Comparison of ENCODE assay signal across 10 cellular contexts in genomic region chr9:19976226-19976625, GRCh38.
DNase-seq lines count a peak whose midpoint lies in the region; ATAC-seq and TF ChIP-seq lines count a peak whose summit lies in the region.
"Had no signal": no experiment of that assay in that cellular context is flagged by ENCODE, and none has a peak within 500 bp of the region (broad histone marks: within the 10 kb centered on the region; RNA-seq: fewer than 3 reads in every experiment).

No MANE protein-coding gene starts in this region.

- ATAC-seq in GM19328 (IDR thresholded peaks at IDR 0.05; ENCODE audit: unreplicated experiment) = no peak

- no peak overlapping the region for H3K4me3 Mint-ChIP-seq in MCF 10A (ENCODE audit: unreplicated experiment)
- no peak overlapping the region for H3K4me3 Mint-ChIP-seq in T-helper 1 cell treated with Interleukin-12 subunit alpha and Interleukin-12 subunit beta and Interleukin-4 antibody, amounts not matched to agents 30 μg/mL and 1 μg/mL, for 36 hours

- H3K27ac ChIP-seq in mammary epithelial cell (ENCODE audit: insufficient read depth, low read depth, low read length) (no peak overlapping the region), MM.1S (ENCODE audit: low read length) (no peak overlapping the region)
- H3K27ac ChIP-seq: KMS-11, neutrophil had no signal

- dilution Hi-C loops in mammary epithelial cell (cut with HindIII; ENCODE audit: low sequenced_read_pairs) = no loop called here

- in situ Hi-C loops in mammary epithelial cell (cut with MboI; ENCODE audit: low sequenced_read_pairs in 2 of 2) (no loop called here), GM13977 (cut with MboI; ENCODE audit: low pct_unique_long_range_greater_than_20kb, low sequenced_read_pairs, unreplicated experiment) (no loop called here)

- DNase-seq in mammary epithelial cell (peak; percentile 70), MCF 10A (ENCODE audit: unreplicated experiment) (no peak), dermis blood vessel endothelial cell (peak; percentile 59), GM13977 (ENCODE audit: low spot score) (no peak), MM.1S (no peak), SIG-M5 treated with dmso at 0.1 percent for 504 hours (lab: John Stamatoyannopoulos, UW; ENCODE audit: unreplicated experiment) (no peak)

- H3K9ac ChIP-seq in mammary epithelial cell (ENCODE audit: insufficient read depth, low read length) (no peak overlapping the region), MM.1S (ENCODE audit: low read length) (no peak overlapping the region)
- H3K9ac ChIP-seq: KMS-11 had no signal

- H3K4me3 ChIP-seq in mammary epithelial cell (replicated peaks in 1 of 3; ENCODE audit: insufficient read depth in 1 of 3, low read depth in 2 of 3, low read length in 3 of 3) (no peak overlapping the region), MM.1S (ENCODE audit: low read length) (no peak overlapping the region)

- peaks cover 14% of the 10 kb centered on the region for H3K4me1 ChIP-seq in mammary epithelial cell (ENCODE audit: insufficient read depth, low read length)
- H3K4me1 ChIP-seq in MM.1S (ENCODE audit: low read length) = no peaks in the 10 kb centered on the region

- CTCF ChIA-PET in mammary epithelial cell (lab: Charles Lee; ENCODE audit: low non-redundant PET) = no interaction called here
- CTCF ChIA-PET in MCF 10A (lab: Yijun Ruan, JAX) = no interaction called here

- H3K27me3 ChIP-seq in mammary epithelial cell (ENCODE audit: insufficient read depth, low read length) (no peaks in the 10 kb centered on the region), MM.1S (replicated peaks; ENCODE audit: insufficient read depth, low read length) (no peaks in the 10 kb centered on the region)
- H3K27me3 ChIP-seq: neutrophil had no signal

- H3K4me1 Mint-ChIP-seq in MCF 10A (ENCODE audit: insufficient read depth, unreplicated experiment) = peaks cover 12% of the 10 kb centered on the region
- peaks cover 25% of the 10 kb centered on the region for H3K4me1 Mint-ChIP-seq in T-helper 1 cell treated with Interleukin-12 subunit alpha and Interleukin-12 subunit beta and Interleukin-4 antibody, amounts not matched to agents 30 μg/mL and 1 μg/mL, for 36 hours (ENCODE audit: low read depth)

- H3K79me2 ChIP-seq in mammary epithelial cell (ENCODE audit: insufficient read depth, low read length) = no peaks in the 10 kb centered on the region
- no peaks in the 10 kb centered on the region for H3K79me2 ChIP-seq in MM.1S (ENCODE audit: low read length)

- H3K36me3 Mint-ChIP-seq in MCF 10A (ENCODE audit: insufficient read depth, unreplicated experiment) = no peaks in the 10 kb centered on the region
- H3K36me3 Mint-ChIP-seq in T-helper 1 cell treated with Interleukin-12 subunit alpha and Interleukin-12 subunit beta and Interleukin-4 antibody, amounts not matched to agents 30 μg/mL and 1 μg/mL, for 36 hours (ENCODE audit: low read depth) = peaks cover 11% of the 10 kb centered on the region

- H3K9me3 ChIP-seq in mammary epithelial cell (replicated peaks; ENCODE audit: insufficient read depth, low read length) = no peaks in the 10 kb centered on the region
- no peaks in the 10 kb centered on the region for H3K9me3 ChIP-seq in MM.1S (replicated peaks; ENCODE audit: insufficient read depth, low read length)
- H3K9me3 ChIP-seq: neutrophil had no signal

- H3K4me2 ChIP-seq in mammary epithelial cell (ENCODE audit: insufficient read depth, low read depth, low read length) (no peak overlapping the region), MM.1S (ENCODE audit: low read depth, low read length) (no peak overlapping the region)
- H3K4me2 ChIP-seq: KMS-11 had no signal

- intact Hi-C loops in mammary epithelial cell (cut with micrococcal nuclease) (no loop called here), MCF 10A (cut with micrococcal nuclease) (no loop called here)

- H3K9me2 ChIP-seq in MM.1S (replicated peaks; ENCODE audit: insufficient read depth, low read length) = no peaks in the 10 kb centered on the region

- no peaks in the 10 kb centered on the region for H3F3A ChIP-seq in MM.1S (ENCODE audit: insufficient read depth, low read length)

- POLR2A ChIA-PET in MCF 10A (lab: Yijun Ruan, JAX) = no interaction called here

- no peak overlapping the region for H3K27ac Mint-ChIP-seq in MCF 10A (ENCODE audit: low read depth, unreplicated experiment)
- peak overlapping the region; percentile 86 for H3K27ac Mint-ChIP-seq in T-helper 1 cell treated with Interleukin-12 subunit alpha and Interleukin-12 subunit beta and Interleukin-4 antibody, amounts not matched to agents 30 μg/mL and 1 μg/mL, for 36 hours

- H4K20me1 ChIP-seq in mammary epithelial cell (ENCODE audit: insufficient read depth, low read length) (no peaks in the 10 kb centered on the region), MM.1S (ENCODE audit: insufficient read depth, low read length) (no peaks in the 10 kb centered on the region)

- H3K9me3 Mint-ChIP-seq in MCF 10A (ENCODE audit: unreplicated experiment) = no peaks in the 10 kb centered on the region
- H3K9me3 Mint-ChIP-seq in T-helper 1 cell treated with Interleukin-12 subunit alpha and Interleukin-12 subunit beta and Interleukin-4 antibody, amounts not matched to agents 30 μg/mL and 1 μg/mL, for 36 hours = peaks cover 19% of the 10 kb centered on the region

- H3K36me3 ChIP-seq in mammary epithelial cell (ENCODE audit: insufficient read depth, low read length) (no peaks in the 10 kb centered on the region), MM.1S (replicated peaks; ENCODE audit: insufficient read depth, low read length) (no peaks in the 10 kb centered on the region)
- H3K36me3 ChIP-seq: neutrophil had no signal

- H2AFZ ChIP-seq in mammary epithelial cell (ENCODE audit: low read depth, low read length) (peak overlapping the region; percentile 53), MM.1S (ENCODE audit: low read length) (no peak overlapping the region)

- no peak for TF ChIP-seq CTCF in mammary epithelial cell (conservative IDR thresholded peaks at IDR 0.05 in 1 of 2, IDR thresholded peaks at IDR 0.05 in 1 of 2; ENCODE audit: extremely low read depth in 1 of 2, insufficient read depth in 1 of 2, low read depth in 1 of 2, low read length in 2 of 2)
- TF ChIP-seq CTCF in MCF 10A (IDR thresholded peaks at IDR 0.05; ENCODE audit: unreplicated experiment) = no peak
- TF ChIP-seq CTCF in GM13977 (IDR thresholded peaks at IDR 0.05; ENCODE audit: extremely low read depth, insufficient read depth, missing control alignments) = no peak
- TF ChIP-seq CTCF in MM.1S (IDR thresholded peaks at IDR 0.05; ENCODE audit: low read length) = no peak

- BruUV-seq in mammary epithelial cell (replicated peaks; lab: Mats Ljungman, UMichigan) = no TSS peak
- no TSS peak for BruUV-seq in MCF 10A (replicated peaks; lab: Mats Ljungman, UMichigan)

- no peaks in the 10 kb centered on the region for H3K27me3 Mint-ChIP-seq in MCF 10A (ENCODE audit: insufficient read depth, unreplicated experiment)
- no peaks in the 10 kb centered on the region for H3K27me3 Mint-ChIP-seq in T-helper 1 cell treated with Interleukin-12 subunit alpha and Interleukin-12 subunit beta and Interleukin-4 antibody, amounts not matched to agents 30 μg/mL and 1 μg/mL, for 36 hours (ENCODE audit: low read depth)

Comparison
In these comparisons a context has a peak if more than half of its experiments do, and no peak if none do; other contexts are left out.
1. DNase-seq: peak in mammary epithelial cell (single experiment) and dermis blood vessel endothelial cell (single experiment); none in MCF 10A (single experiment), GM13977 (single experiment), MM.1S (single experiment) and SIG-M5 treated with dmso at 0.1 percent for 504 hours (single experiment).